Comparison of ENCODE assay signal across 21 cellular contexts in the genomic region with DNA sequence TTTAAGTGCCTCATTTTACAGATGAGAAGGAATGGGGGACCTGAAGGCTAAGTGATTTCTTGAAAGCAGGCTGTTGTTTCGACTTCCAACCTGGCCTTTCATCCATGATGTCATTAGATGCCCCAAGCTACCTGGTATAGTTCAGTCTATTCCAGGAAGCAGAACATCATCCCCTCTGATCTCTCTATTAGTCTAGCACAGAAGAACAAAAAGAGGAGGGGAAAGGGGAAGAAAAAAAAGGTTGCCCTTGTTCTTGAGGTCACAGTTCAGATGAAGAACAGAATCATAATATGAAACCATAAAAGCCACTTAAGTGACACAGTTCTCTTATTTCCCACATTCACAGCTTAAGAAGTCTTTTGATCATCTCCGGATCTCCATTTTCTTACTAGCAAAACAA.
DNase-seq lines count a peak whose midpoint lies in the region; ATAC-seq lines count a peak whose summit lies in the region.
"Had no signal": no experiment of that assay in that cellular context is flagged by ENCODE, and none has a peak within 500 bp of the region (broad histone marks: within the 10 kb centered on the region; RNA-seq: fewer than 3 reads in every experiment).

No MANE protein-coding gene starts in this region.

- peaks cover 62% of the 10 kb centered on the region for H3K4me1 Mint-ChIP-seq in activated T-cell treated with anti-CD3 and anti-CD28 coated beads, Interleukin-2, amount 50 U/mL, for 72 hours (ENCODE audit: low read depth)
- peaks cover 34% of the 10 kb centered on the region for H3K4me1 Mint-ChIP-seq in stimulated activated effector memory CD8-positive, alpha-beta T cell treated with anti-CD3 and anti-CD28 coated beads, Interleukin-12 subunit alpha, Interleukin-12 subunit beta, amount 100 ng/mL, for 72 hours

- ATAC-seq in activated T-cell treated with anti-CD3 and anti-CD28 coated beads, Interleukin-2, amount 50 U/mL, for 72 hours (replicated peaks in 1 of 2), result peak; percentile 89
- peak; percentile 83 to 90 for ATAC-seq in activated naive CD4-positive, alpha-beta T cell treated with anti-CD3 and anti-CD28 coated beads, Interleukin-2, amount 50 U/mL, for 72 hours
- ATAC-seq in stimulated activated effector memory CD8-positive, alpha-beta T cell treated with anti-CD3 and anti-CD28 coated beads, Interleukin-12 subunit alpha, Interleukin-12 subunit beta, amount 100 ng/mL, for 72 hours, result peak; percentile 95
- ATAC-seq in HG03025 (IDR thresholded peaks at IDR 0.05; ENCODE audit: low FRiP score, unreplicated experiment), result no peak
- no peak for ATAC-seq in HG03442 (IDR thresholded peaks at IDR 0.05; ENCODE audit: unreplicated experiment)
- ATAC-seq: left colon had no signal

- peak overlapping the region; percentile 95 for H3K27ac Mint-ChIP-seq in activated T-cell treated with anti-CD3 and anti-CD28 coated beads, Interleukin-2, amount 50 U/mL, for 72 hours
- H3K27ac Mint-ChIP-seq in activated naive CD4-positive, alpha-beta T cell treated with anti-CD3 and anti-CD28 coated beads, Interleukin-2, amount 50 U/mL, for 72 hours, result peak overlapping the region; percentile 83 to 85
- peak overlapping the region; percentile 80 for H3K27ac Mint-ChIP-seq in stimulated activated effector memory CD8-positive, alpha-beta T cell treated with anti-CD3 and anti-CD28 coated beads, Interleukin-12 subunit alpha, Interleukin-12 subunit beta, amount 100 ng/mL, for 72 hours

- H3K9ac ChIP-seq in Karpas-422 (ENCODE audit: low read length), result no peak overlapping the region

- H3K4me3 Mint-ChIP-seq in activated T-cell treated with anti-CD3 and anti-CD28 coated beads, Interleukin-2, amount 50 U/mL, for 72 hours, result peak overlapping the region; percentile 69 to 85
- peak overlapping the region; percentile 40 for H3K4me3 Mint-ChIP-seq in stimulated activated effector memory CD8-positive, alpha-beta T cell treated with anti-CD3 and anti-CD28 coated beads, Interleukin-12 subunit alpha, Interleukin-12 subunit beta, amount 100 ng/mL, for 72 hours

- peaks cover 17% of the 10 kb centered on the region for H3K4me1 ChIP-seq in Karpas-422 (ENCODE audit: low read length)
- H3K4me1 ChIP-seq: breast epithelium, colonic mucosa, esophagus squamous epithelium, sigmoid colon, transverse colon had no signal

- DNase-seq in activated T-cell treated with anti-CD3 and anti-CD28 coated beads, Interleukin-2, amount 50 U/mL, for 72 hours, result peak; percentile 29
- DNase-seq in activated T-cell treated with anti-CD3 and anti-CD28 coated beads for 4 hours, result no peak
- no peak for DNase-seq in Karpas-422
- peak in 1 of 2 donors; percentile 22 for DNase-seq in activated naive CD4-positive, alpha-beta T cell treated with anti-CD3 and anti-CD28 coated beads, Interleukin-2, amount 50 U/mL, for 72 hours (ENCODE audit: low spot score in 2 of 2)
- DNase-seq in stimulated activated effector memory CD8-positive, alpha-beta T cell treated with anti-CD3 and anti-CD28 coated beads, Interleukin-12 subunit alpha, Interleukin-12 subunit beta, amount 100 ng/mL, for 72 hours (ENCODE audit: low spot score in 2 of 2), result peak in 1 of 2 donors; percentile 56
- DNase-seq in hepatic stellate cell (ENCODE audit: low spot score), result no peak
- DNase-seq: amniotic stem cell; colonic mucosa; esophagus squamous epithelium; left colon; NCI-H1417 treated with DMSO at 0.1 percent for 48 hours; NCI-H2081 treated with DMSO at 0.1 percent for 48 hours; NCI-H446 treated with DMSO at 0.1 percent for 48 hours; sigmoid colon; stimulated activated CD4-positive, alpha-beta T cell treated with anti-CD3 and anti-CD28 coated beads, Interleukin-15, amount 100 ng/mL, for 24 hours; transverse colon had no signal

- peak overlapping the region; percentile 78; the same call in 1 of the 2 replicates for H2AFZ ChIP-seq in Karpas-422 (ENCODE audit: low read length)
- H2AFZ ChIP-seq: hepatocyte had no signal

- H3K9me3 Mint-ChIP-seq in activated T-cell treated with anti-CD3 and anti-CD28 coated beads, Interleukin-2, amount 50 U/mL, for 72 hours, result no peaks in the 10 kb centered on the region
- H3K9me3 Mint-ChIP-seq in activated naive CD4-positive, alpha-beta T cell treated with anti-CD3 and anti-CD28 coated beads, Interleukin-2, amount 50 U/mL, for 72 hours, result no peaks in the 10 kb centered on the region
- H3K9me3 Mint-ChIP-seq in stimulated activated effector memory CD8-positive, alpha-beta T cell treated with anti-CD3 and anti-CD28 coated beads, Interleukin-12 subunit alpha, Interleukin-12 subunit beta, amount 100 ng/mL, for 72 hours, result no peaks in the 10 kb centered on the region

- no peaks in the 10 kb centered on the region for H3K36me3 ChIP-seq in Karpas-422 (ENCODE audit: insufficient read depth, low read length)
- H3K36me3 ChIP-seq: breast epithelium, colonic mucosa, esophagus squamous epithelium, sigmoid colon, transverse colon had no signal

- no peak overlapping the region for H3K27ac ChIP-seq in Karpas-422 (ENCODE audit: low read length)
- H3K27ac ChIP-seq: breast epithelium, C4-2B, colonic mucosa, esophagus squamous epithelium, hepatocyte, sigmoid colon, transverse colon had no signal

- no peaks in the 10 kb centered on the region for H3K36me3 Mint-ChIP-seq in activated T-cell treated with anti-CD3 and anti-CD28 coated beads, Interleukin-2, amount 50 U/mL, for 72 hours (ENCODE audit: insufficient read depth in 2 of 2)
- H3K36me3 Mint-ChIP-seq in activated naive CD4-positive, alpha-beta T cell treated with anti-CD3 and anti-CD28 coated beads, Interleukin-2, amount 50 U/mL, for 72 hours, result no peaks in the 10 kb centered on the region
- no peaks in the 10 kb centered on the region for H3K36me3 Mint-ChIP-seq in stimulated activated effector memory CD8-positive, alpha-beta T cell treated with anti-CD3 and anti-CD28 coated beads, Interleukin-12 subunit alpha, Interleukin-12 subunit beta, amount 100 ng/mL, for 72 hours

- no peaks in the 10 kb centered on the region for H3K9me3 ChIP-seq in Karpas-422 (ENCODE audit: low read length)
- H3K9me3 ChIP-seq: breast epithelium, colonic mucosa, esophagus squamous epithelium, sigmoid colon, transverse colon had no signal

- peaks cover 12% of the 10 kb centered on the region for H3K27me3 Mint-ChIP-seq in activated T-cell treated with anti-CD3 and anti-CD28 coated beads, Interleukin-2, amount 50 U/mL, for 72 hours (ENCODE audit: low read depth)

- no peaks in the 10 kb centered on the region for H4K20me1 ChIP-seq in Karpas-422 (ENCODE audit: insufficient read depth, low read depth, low read length)

- no peaks in the 10 kb centered on the region for H3K79me2 ChIP-seq in Karpas-422 (ENCODE audit: low read length)
- H3K79me2 ChIP-seq: hepatocyte had no signal

- no peak overlapping the region for H3K4me2 ChIP-seq in Karpas-422 (ENCODE audit: low read depth, low read length, poor library complexity, severe bottlenecking)
- H3K4me2 ChIP-seq: hepatocyte had no signal

- H3K9me2 ChIP-seq in Karpas-422 (replicated peaks; ENCODE audit: insufficient read depth, low read length), result no peaks in the 10 kb centered on the region

- H3K4me3 ChIP-seq in Karpas-422 (ENCODE audit: low read length), result no peak overlapping the region
- H3K4me3 ChIP-seq: breast epithelium, colonic mucosa, esophagus squamous epithelium, hepatocyte, sigmoid colon, transverse colon had no signal

- no peaks in the 10 kb centered on the region for H3K27me3 ChIP-seq in Karpas-422 (ENCODE audit: low read length)
- H3K27me3 ChIP-seq: breast epithelium, colonic mucosa, sigmoid colon had no signal

Comparison
In these comparisons a context has a peak if more than half of its experiments do, and no peak if none do; other contexts are left out.
1. DNase-seq: peak in activated T-cell treated with anti-CD3 and anti-CD28 coated beads, Interleukin-2, amount 50 U/mL, for 72 hours (2 of 2); none in activated T-cell treated with anti-CD3 and anti-CD28 coated beads for 4 hours (single experiment), Karpas-422 (single experiment) and hepatic stellate cell (single experiment).
2. ATAC-seq: peak in activated T-cell treated with anti-CD3 and anti-CD28 coated beads, Interleukin-2, amount 50 U/mL, for 72 hours (2 of 2), activated naive CD4-positive, alpha-beta T cell treated with anti-CD3 and anti-CD28 coated beads, Interleukin-2, amount 50 U/mL, for 72 hours (2 of 2) and stimulated activated effector memory CD8-positive, alpha-beta T cell treated with anti-CD3 and anti-CD28 coated beads, Interleukin-12 subunit alpha, Interleukin-12 subunit beta, amount 100 ng/mL, for 72 hours (single experiment); none in HG03025 (single experiment) and HG03442 (single experiment).
3. Peak in every context shown above with its lines, with median percentiles within 50 percentile points of each other: H3K27ac Mint-ChIP-seq.